9 cellular contexts compared by ENCODE assay signal in genomic region chr15:44584162-44584749, GRCh38. TPM values are rescaled to one million over a fixed set of nuclear protein-coding genes. Genes with fewer than 3 reads are reported as not detected.
DNase-seq lines count a peak whose midpoint lies in the region; ATAC-seq, FAIRE-seq and TF ChIP-seq lines count a peak whose summit lies in the region.
"Had no signal": no experiment of that assay in that cellular context is flagged by ENCODE, and none has a peak within 500 bp of the region (broad histone marks: within the 10 kb centered on the region; RNA-seq: fewer than 3 reads in every experiment).

No MANE protein-coding gene starts in this region.

- H3K27me3 Mint-ChIP-seq in nephron progenitor cell (ENCODE audit: low read depth, poor library complexity): peaks cover 4% of the 10 kb centered on the region

- no peaks in the 10 kb centered on the region for H3K27me3 ChIP-seq in colonic mucosa

- H3K36me3 ChIP-seq in colonic mucosa: peaks cover 18% of the 10 kb centered on the region

- H3K4me1 ChIP-seq in colonic mucosa: no peaks in the 10 kb centered on the region

- H3K9me3 ChIP-seq in colonic mucosa: no peaks in the 10 kb centered on the region

- H3K36me3 Mint-ChIP-seq in nephron progenitor cell (ENCODE audit: low read depth): peaks cover 85% of the 10 kb centered on the region

- peak; percentile 38 for DNase-seq in COLO668 (lab: John Stamatoyannopoulos, UW; ENCODE audit: unreplicated experiment)
- peak; percentile 55 for DNase-seq in HTR-8/SVneo (ENCODE audit: insufficient read length, low spot score)
- peak; percentile 47 for DNase-seq in colonic mucosa
- DNase-seq in nephron progenitor cell: peak; percentile 10
- DNase-seq in NCI-H2029 (lab: John Stamatoyannopoulos, UW): no peak

- H3K27ac ChIP-seq in colonic mucosa: no peak overlapping the region
- H3K27ac ChIP-seq: SK-N-MC had no signal

- H3K9ac ChIP-seq in colonic mucosa (ENCODE audit: low read depth in 2 of 2, low read length in 2 of 2): no peak overlapping the region

- ATAC-seq in GM19023 (IDR thresholded peaks at IDR 0.05; ENCODE audit: unreplicated experiment): no peak
- ATAC-seq in HG03378 (IDR thresholded peaks at IDR 0.05; ENCODE audit: unreplicated experiment): no peak

- H3K9me3 Mint-ChIP-seq in nephron progenitor cell: no peaks in the 10 kb centered on the region

- H3K4me3 Mint-ChIP-seq in nephron progenitor cell: no peak overlapping the region

- no peaks in the 10 kb centered on the region for H3K4me1 Mint-ChIP-seq in nephron progenitor cell

- TF ChIP-seq CTCF in WI38 (IDR thresholded peaks at IDR 0.05; ENCODE audit: low read depth, low read length): peak; percentile 29
- peak; percentile 52 for TF ChIP-seq CTCF in colonic mucosa (IDR thresholded peaks at IDR 0.05)
- TF ChIP-seq CTCF in nephron progenitor cell (IDR thresholded peaks at IDR 0.05): peak; percentile 21

- intact Hi-C loops in colonic mucosa (cut with DNase I): loop anchor here (5.0 kb wide), 1 partner anchor 348 kb away; no protein-coding TSS in a partner anchor

- no peak overlapping the region for H3K27ac Mint-ChIP-seq in nephron progenitor cell

- FAIRE-seq in HTR-8/SVneo (lab: Jason Lieb, UNC): no peak

- H3K4me3 ChIP-seq in WI38 (ENCODE audit: low read depth, low read length) (no peak overlapping the region), colonic mucosa (no peak overlapping the region)
- H3K4me3 ChIP-seq: SK-N-MC had no signal

RNA-seq across cellular contexts. Expression of gene EIF3J, which starts 47.3 kb away (rescaled TPM):
- 10 to 100 TPM; 64.5 to 80.5 TPM for total RNA-seq in colonic mucosa
